In the genomic region with DNA sequence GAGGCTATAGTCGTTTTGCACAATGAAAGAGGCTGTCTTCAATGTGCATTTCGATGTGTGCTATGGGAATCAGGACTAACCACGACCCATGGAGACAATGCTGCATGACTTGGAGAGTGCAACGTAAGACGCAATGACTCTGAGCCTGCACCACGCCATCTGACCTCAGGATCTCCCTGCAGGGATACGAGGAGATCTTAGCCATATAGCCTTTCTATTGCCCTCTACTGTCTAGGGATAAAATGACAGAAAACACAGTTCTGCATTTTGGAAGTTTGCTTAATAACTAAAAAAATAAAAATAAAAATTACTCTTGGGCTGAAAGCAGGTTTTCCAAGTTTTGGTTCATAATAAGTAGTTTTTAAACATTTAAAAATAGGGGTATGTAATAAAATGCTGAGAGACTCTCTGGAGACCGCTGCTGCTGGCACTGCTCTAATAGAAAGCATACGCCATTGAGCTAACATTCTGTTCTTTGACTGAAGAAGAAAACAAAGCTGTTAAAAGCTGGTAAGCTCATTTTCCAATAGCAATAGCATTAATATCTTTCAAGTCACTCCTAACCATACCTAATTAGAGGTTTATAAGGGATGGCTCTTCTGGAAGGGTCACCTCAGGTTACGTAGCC, we compare ENCODE assay signal across 8 cellular contexts.
DNase-seq lines count a peak whose midpoint lies in the region; ATAC-seq and TF ChIP-seq lines count a peak whose summit lies in the region.

No MANE protein-coding gene starts in this region.

- H3K9me3 ChIP-seq in hepatocyte (ENCODE audit: low read depth) (no peaks in the 10 kb centered on the region), thoracic aorta (no peaks in the 10 kb centered on the region)

- peak; percentile 12; the same call in 1 of the 2 replicates for TF ChIP-seq CTCF in WI38 (IDR thresholded peaks at IDR 0.05; ENCODE audit: low read depth, low read length)
- peak; percentile 53 for TF ChIP-seq CTCF in hepatocyte (IDR thresholded peaks at IDR 0.05; ENCODE audit: poor library complexity)
- peak; percentile 41 for TF ChIP-seq CTCF in thoracic aorta (IDR thresholded peaks at IDR 0.05)

- H3K27me3 ChIP-seq in hepatocyte (no peaks in the 10 kb centered on the region), thoracic aorta (replicated peaks; ENCODE audit: insufficient read depth) (no peaks in the 10 kb centered on the region)

- no peak for ATAC-seq in thoracic aorta (ENCODE audit: insufficient number of reproducible peaks, low FRiP score, low read depth)

- H3K4me2 ChIP-seq in hepatocyte, result peak overlapping the region; percentile 48

- 47% methylated on average over 10 of the region's 10 CpGs for WGBS in hepatocyte (ENCODE audit: low lambda C conversion rate, missing lambda C conversion rate)

- H3K27ac ChIP-seq in hepatocyte, result peak overlapping the region; percentile 77
- peak overlapping the region; percentile 76 to 77 for H3K27ac ChIP-seq in thoracic aorta

- H2AFZ ChIP-seq in hepatocyte, result no peak overlapping the region

- H3K79me2 ChIP-seq in hepatocyte, result no peaks in the 10 kb centered on the region

- no peaks in the 10 kb centered on the region for H4K20me1 ChIP-seq in hepatocyte (ENCODE audit: insufficient read depth, poor library complexity, severe bottlenecking)

- H3K4me3 ChIP-seq in WI38 (ENCODE audit: low read depth, low read length) (no peak overlapping the region), hepatocyte (no peak overlapping the region), thoracic aorta (peak overlapping the region; percentile 68)

- H3K4me1 ChIP-seq in hepatocyte (ENCODE audit: insufficient read depth), result peaks cover 26% of the 10 kb centered on the region
- H3K4me1 ChIP-seq in thoracic aorta (ENCODE audit: control insufficient read depth in 1 of 2, low read depth in 2 of 2), result peaks cover 8 to 32% of the 10 kb centered on the region in 2 donors

- H3K9me2 ChIP-seq in hepatocyte (replicated peaks; ENCODE audit: insufficient read depth), result no peaks in the 10 kb centered on the region

- H3K36me3 ChIP-seq in hepatocyte (replicated peaks; ENCODE audit: insufficient read depth, low read depth) (no peaks in the 10 kb centered on the region), thoracic aorta (no peaks in the 10 kb centered on the region)

- DNase-seq in activated CD4-positive, alpha-beta T cell treated with anti-CD3 and anti-CD28 coated beads for 48 hours, result peak; percentile 11
- DNase-seq in activated CD4-positive, alpha-beta T cell treated with anti-CD3 and anti-CD28 coated beads for 1 hour, result no peak
- DNase-seq in hepatocyte (ENCODE audit: low spot score) (peak; percentile 23), thoracic aorta (ENCODE audit: low spot score) (no peak), NCI-H2107 treated with DMSO at 0.1 percent for 48 hours (lab: John Stamatoyannopoulos, UW; ENCODE audit: unreplicated experiment) (no peak), NCI-H2196 (lab: John Stamatoyannopoulos, UW; ENCODE audit: unreplicated experiment) (no peak), 8988T (no peak)

Comparison
In these comparisons a context has a peak if more than half of its experiments do, and no peak if none do; other contexts are left out.
1. DNase-seq: peak in activated CD4-positive, alpha-beta T cell treated with anti-CD3 and anti-CD28 coated beads for 48 hours (single experiment) and hepatocyte (single experiment); none in activated CD4-positive, alpha-beta T cell treated with anti-CD3 and anti-CD28 coated beads for 1 hour (single experiment), thoracic aorta (single experiment), NCI-H2107 treated with DMSO at 0.1 percent for 48 hours (single experiment), NCI-H2196 (single experiment) and 8988T (single experiment).
2. Peak in every context shown above with its lines, with median percentiles within 50 percentile points of each other: CTCF ChIP-seq.